17 cellular contexts compared by ENCODE assay signal in genomic region chr1:6244401-6245054, GRCh38. TPM values are rescaled to one million over a fixed set of nuclear protein-coding genes. Genes with fewer than 3 reads are reported as not detected.
DNase-seq lines count a peak whose midpoint lies in the region; ATAC-seq, FAIRE-seq and TF ChIP-seq lines count a peak whose summit lies in the region.
"Had no signal": no experiment of that assay in that cellular context is flagged by ENCODE, and none has a peak within 500 bp of the region (broad histone marks: within the 10 kb centered on the region; RNA-seq: fewer than 3 reads in every experiment).

No MANE protein-coding gene starts in this region.

- no peak for FAIRE-seq in GM12892 (lab: Jason Lieb, UNC)
- FAIRE-seq: D721Med had no signal

- H3K4me3 ChIP-seq in DND-41 (ENCODE audit: low read depth in 1 of 2, low read length in 2 of 2) (no peak overlapping the region), HUES6 (ENCODE audit: low read depth, low read length) (peak overlapping the region; percentile 71), right lobe of liver (no peak overlapping the region), foreskin fibroblast (ENCODE audit: low read depth in 1 of 2, low read length in 2 of 2) (no peak overlapping the region)
- H3K4me3 ChIP-seq: suprapubic skin had no signal

- H3K4me2 ChIP-seq in DND-41 (ENCODE audit: insufficient read depth, low read length) = peak overlapping the region; percentile 41; the same call in 1 of the 2 replicates

- H4K20me1 ChIP-seq in DND-41 (ENCODE audit: insufficient read depth, low read length) = peaks cover 30% of the 10 kb centered on the region

- peak; percentile 28 for ATAC-seq in DND-41 (ENCODE audit: insufficient read depth, low read depth)
- ATAC-seq in right lobe of liver = no peak

- no peak overlapping the region for H2AFZ ChIP-seq in DND-41 (ENCODE audit: low read depth, low read length)

- TF ChIP-seq CTCF in DND-41 (IDR thresholded peaks at IDR 0.05; ENCODE audit: borderline replicate concordance, extremely low read depth, low read length, poor library complexity, severe bottlenecking) = no peak
- no peak for TF ChIP-seq CTCF in right lobe of liver (IDR thresholded peaks at IDR 0.05)
- no peak for TF ChIP-seq CTCF in foreskin fibroblast (IDR thresholded peaks at IDR 0.05; ENCODE audit: low read depth, low read length)

- WGBS in right lobe of liver (ENCODE audit: insufficient coverage, low coverage, low lambda C conversion rate, missing lambda C conversion rate) = 6% methylated on average over 11 of the region's 24 CpGs

- H3K27me3 ChIP-seq in DND-41 (ENCODE audit: insufficient read depth, low read length, poor library complexity) (no peaks in the 10 kb centered on the region), HUES6 (ENCODE audit: control insufficient read depth, insufficient read depth, low read length) (peaks cover 87% of the 10 kb centered on the region), right lobe of liver (peaks cover 5 to 41% of the 10 kb centered on the region in 2 donors)

- H3K27ac ChIP-seq in DND-41 (ENCODE audit: low read length) = no peak overlapping the region
- H3K27ac ChIP-seq in HUES6 (ENCODE audit: low read depth, low read length) = no peak overlapping the region
- H3K27ac ChIP-seq in right lobe of liver = no peak overlapping the region
- H3K27ac ChIP-seq: heart left ventricle, spleen, suprapubic skin had no signal

- intact Hi-C loops in right lobe of liver (cut with DNase I) = loop anchor here (5.0 to 10.0 kb wide), 6 partner anchors 98 to 192 kb away; partner anchors contain the start of gene ESPN (in 1 of the 2)

- TF ChIP-seq POLR2A in right lobe of liver (IDR thresholded peaks at IDR 0.05) (no peak), GM12892 (IDR thresholded peaks at IDR 0.05; ENCODE audit: low read depth, low read length) (no peak)

- H3K79me2 ChIP-seq in DND-41 (ENCODE audit: insufficient read depth, low read length) = no peaks in the 10 kb centered on the region

- peaks cover 8% of the 10 kb centered on the region for H3K4me1 ChIP-seq in DND-41 (ENCODE audit: insufficient read depth, low read length)
- peaks cover 39% of the 10 kb centered on the region for H3K4me1 ChIP-seq in HUES6 (ENCODE audit: control insufficient read depth, insufficient read depth, low read length)
- H3K4me1 ChIP-seq in right lobe of liver = peaks cover 0 to 25% (median 0%) of the 10 kb centered on the region in 4 donors

- no peaks in the 10 kb centered on the region for H3K36me3 ChIP-seq in DND-41 (ENCODE audit: insufficient read depth, low read length)
- H3K36me3 ChIP-seq in HUES6 (ENCODE audit: control insufficient read depth, insufficient read depth, low read length) = no peaks in the 10 kb centered on the region
- no peaks in the 10 kb centered on the region for H3K36me3 ChIP-seq in right lobe of liver
- H3K36me3 ChIP-seq: heart left ventricle, spleen, suprapubic skin had no signal

- H3K9me3 ChIP-seq in DND-41 (ENCODE audit: insufficient read depth, low read length, severe bottlenecking) (no peaks in the 10 kb centered on the region), HUES6 (ENCODE audit: control insufficient read depth, insufficient read depth, low read depth, low read length) (no peaks in the 10 kb centered on the region), right lobe of liver (no peaks in the 10 kb centered on the region)
- H3K9me3 ChIP-seq: heart left ventricle, spleen, suprapubic skin had no signal

- DNase-seq in DND-41 = no peak
- DNase-seq in ecto neural progenitor cell (ENCODE audit: low spot score) = peak; percentile 74
- peak in 2 of 3 donors; percentile 42 to 44 for DNase-seq in right lobe of liver
- no peak for DNase-seq in T-helper 9 cell
- DNase-seq in foreskin fibroblast = no peak
- DNase-seq in GM12892 (ENCODE audit: insufficient read length) = no peak

- H3K9ac ChIP-seq in DND-41 (ENCODE audit: low read depth, low read length) (no peak overlapping the region), HUES6 (ENCODE audit: low read length) (no peak overlapping the region)

RNA-seq across cellular contexts. Expression of gene HES3, which starts 0.5 kb away (rescaled TPM):
- total RNA-seq in right lobe of liver = not detected
- not detected for polyA plus RNA-seq in GM12892 (2012; ENCODE audit: missing spikeins)
- total RNA-seq: fibroblast of lung, H4, heart left ventricle, left colon, mesothelial cell of epicardium, spleen, suprapubic skin had no signal
- polyA plus RNA-seq: BJ, fibroblast of lung, heart left ventricle, IgD-negative memory B cell, spleen had no signal

RNA-seq across cellular contexts. Expression of gene ICMT, which starts 8.8 kb away (rescaled TPM):
- total RNA-seq in right lobe of liver = 10 to 100 TPM; 15.9 to 28.5 (median 20.4) TPM
- 22.1 TPM for polyA plus RNA-seq in GM12892 (2012; ENCODE audit: missing spikeins)

RNA-seq across cellular contexts. Expression of gene GPR153, which starts 16.4 kb away (rescaled TPM):
- 10 to 100 TPM in 1 of 6 experiments, 1 to 10 TPM in 5; 1.5 to 34.6 (median 6.6) TPM for total RNA-seq in right lobe of liver
- polyA plus RNA-seq in GM12892 (2012; ENCODE audit: missing spikeins) = 1.9 TPM

RNA-seq across cellular contexts. Expression of gene RNF207, which starts 38.6 kb away (rescaled TPM):
- 10 to 100 TPM in 5 of 6 experiments, 1 to 10 TPM in 1; 8.4 to 20.5 (median 14.4) TPM for total RNA-seq in right lobe of liver
- polyA plus RNA-seq in GM12892 (2012; ENCODE audit: missing spikeins) = 13.3 TPM

RNA-seq across cellular contexts. Expression of gene RPL22, which starts 45.1 kb away (rescaled TPM):
- 100 to 1,000 TPM in 4 of 6 experiments, 10 to 100 TPM in 2; 45.4 to 156 (median 134) TPM for total RNA-seq in right lobe of liver
- 1,361 TPM for polyA plus RNA-seq in GM12892 (2012; ENCODE audit: missing spikeins)

Comparison
In these comparisons a context has a peak if more than half of its experiments do, and no peak if none do; other contexts are left out.
1. DNase-seq: peak in ecto neural progenitor cell (single experiment) and right lobe of liver (2 of 3); none in DND-41 (single experiment), T-helper 9 cell (single experiment), foreskin fibroblast (0 of 2) and GM12892 (single experiment).